Comparison of ENCODE assay signal across 31 cellular contexts in the genomic region with DNA sequence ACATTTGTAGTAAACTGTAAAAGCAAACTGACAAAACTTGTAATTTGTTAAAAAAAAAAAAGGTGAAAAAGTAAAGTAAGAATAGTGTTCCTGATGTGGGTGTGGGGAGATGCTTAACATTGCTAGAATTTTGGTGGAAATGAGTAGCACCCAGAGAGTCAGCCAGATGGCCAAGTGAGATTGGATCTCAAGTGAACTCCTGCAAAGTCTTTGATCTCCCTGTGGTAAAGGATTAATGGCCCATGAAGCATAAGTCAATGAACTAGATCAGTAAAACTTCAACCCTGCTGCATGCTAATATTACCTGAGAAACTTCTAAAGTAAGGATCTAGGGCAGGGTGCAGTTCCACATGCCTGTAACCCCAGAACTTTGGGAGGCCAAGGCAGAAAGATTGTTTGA. TPM values are rescaled to one million over a fixed set of nuclear protein-coding genes. Genes with fewer than 3 reads are reported as not detected.
DNase-seq lines count a peak whose midpoint lies in the region; ATAC-seq, FAIRE-seq and TF ChIP-seq lines count a peak whose summit lies in the region.
"Had no signal": no experiment of that assay in that cellular context is flagged by ENCODE, and none has a peak within 500 bp of the region (broad histone marks: within the 10 kb centered on the region; RNA-seq: fewer than 3 reads in every experiment).

No MANE protein-coding gene starts in this region.

- no peaks in the 10 kb centered on the region for H3K79me2 ChIP-seq in Loucy (ENCODE audit: insufficient read depth, low read length)
- H3K79me2 ChIP-seq in GM23338 (replicated peaks; ENCODE audit: insufficient read depth), result no peaks in the 10 kb centered on the region

- H2AFZ ChIP-seq in Loucy (ENCODE audit: low read length) (no peak overlapping the region), GM23338 (no peak overlapping the region)

- peak; percentile 42 for DNase-seq in G401 (ENCODE audit: low spot score)
- peak; percentile 19 for DNase-seq in astrocyte of the cerebellum (ENCODE audit: low read depth)
- DNase-seq in kidney tubule cell (ENCODE audit: low spot score), result peak; percentile 89
- no peak for DNase-seq in GM12892 (ENCODE audit: insufficient read length)
- DNase-seq in GM23338 (ENCODE audit: low spot score), result no peak
- DNase-seq: activated CD4-positive, alpha-beta memory T cell treated with anti-CD3 and anti-CD28 coated beads for 36 hours; activated CD8-positive, alpha-beta memory T cell treated with anti-CD3 and anti-CD28 coated beads, Interleukin-2, amount 50 U/mL, for 48 hours; amygdala; cortex of kidney; foreskin keratinocyte; HCEC 1CT; Karpas-422; left lung; mesenchymal stem cell; NCI-H526; SJCRH30; stimulated activated naive CD4-positive, alpha-beta T cell treated with Interleukin-2 at 50 U/mL for 16 hours; T-cell; uterus had no signal

- H4K20me1 ChIP-seq in Loucy (ENCODE audit: insufficient read depth, low read length, poor library complexity, severe bottlenecking) (no peaks in the 10 kb centered on the region), GM23338 (replicated peaks; ENCODE audit: insufficient read depth) (no peaks in the 10 kb centered on the region)

- no peaks in the 10 kb centered on the region for H3K27me3 ChIP-seq in Loucy (ENCODE audit: insufficient read depth, low read length, poor library complexity, severe bottlenecking)
- H3K27me3 ChIP-seq in GM23338 (ENCODE audit: insufficient read depth), result no peaks in the 10 kb centered on the region
- H3K27me3 ChIP-seq: esophagus muscularis mucosa, foreskin keratinocyte, left lung, neutrophil, SJCRH30, uterus had no signal

- no peaks in the 10 kb centered on the region for H3K9me2 ChIP-seq in Loucy (replicated peaks; ENCODE audit: low read depth, low read length)
- no peaks in the 10 kb centered on the region for H3K9me2 ChIP-seq in GM23338 (ENCODE audit: insufficient read depth)

- no peak for TF ChIP-seq CTCF in Loucy (conservative IDR thresholded peaks at IDR 0.05; ENCODE audit: low read length)
- no peak for TF ChIP-seq CTCF in astrocyte of the cerebellum (IDR thresholded peaks at IDR 0.05; ENCODE audit: low read depth, low read length, missing control alignments)
- no peak for TF ChIP-seq CTCF in GM23338 (conservative IDR thresholded peaks at IDR 0.05; ENCODE audit: low read depth in 2 of 2)

- H3K36me3 Mint-ChIP-seq in GM23338 (ENCODE audit: low read depth), result peaks cover 2% of the 10 kb centered on the region; the same call in 1 of the 3 replicates
- H3K36me3 Mint-ChIP-seq: activated CD4-positive, alpha-beta memory T cell treated with anti-CD3 and anti-CD28 coated beads for 36 hours; activated naive CD4-positive, alpha-beta T cell treated with anti-CD3 and anti-CD28 coated beads, Interleukin-2, amount 50 U/mL, for 24 hours; CD14-positive monocyte; T-cell had no signal

- no peak overlapping the region for H3K9ac ChIP-seq in Loucy (ENCODE audit: low read depth, low read length, poor library complexity, severe bottlenecking)

- H3K4me1 Mint-ChIP-seq in GM23338, result peaks cover 28% of the 10 kb centered on the region
- H3K4me1 Mint-ChIP-seq: activated naive CD4-positive, alpha-beta T cell treated with anti-CD3 and anti-CD28 coated beads, Interleukin-2, amount 50 U/mL, for 24 hours; T-cell had no signal

- H3K36me3 ChIP-seq in Loucy (ENCODE audit: insufficient read depth, low read length) (no peaks in the 10 kb centered on the region), GM23338 (ENCODE audit: insufficient read depth) (no peaks in the 10 kb centered on the region)
- H3K36me3 ChIP-seq: esophagus muscularis mucosa, left lung, neutrophil, prostate gland, SJCRH30, thoracic aorta, uterus had no signal

- no peaks in the 10 kb centered on the region for H3F3A ChIP-seq in Loucy (ENCODE audit: low read depth)
- H3F3A ChIP-seq in GM23338 (replicated peaks; ENCODE audit: low read depth), result no peaks in the 10 kb centered on the region

- peaks cover 3% of the 10 kb centered on the region; the same call in 1 of the 3 replicates for H3K9me3 Mint-ChIP-seq in GM23338
- H3K9me3 Mint-ChIP-seq: activated CD4-positive, alpha-beta memory T cell treated with anti-CD3 and anti-CD28 coated beads for 36 hours; activated naive CD4-positive, alpha-beta T cell treated with anti-CD3 and anti-CD28 coated beads, Interleukin-2, amount 50 U/mL, for 24 hours; activated T-helper 2 cell treated with anti-CD3 and anti-CD28 coated beads, Interferon-gamma antibody, Interleukin-2, Interleukin-4, amounts not matched to agents 10 μg/mL and 5 μg/mL and 100 μg/mL, durations not matched to agents 14 hours and 24 hours and 36 hours; T-cell had no signal

- H3K4me1 ChIP-seq in Loucy (ENCODE audit: insufficient read depth, low read length, poor library complexity, severe bottlenecking) (peaks cover 2% of the 10 kb centered on the region), GM23338 (ENCODE audit: insufficient read depth) (peaks cover 11% of the 10 kb centered on the region)
- H3K4me1 ChIP-seq: esophagus muscularis mucosa, foreskin keratinocyte, left lung, prostate gland, SJCRH30, uterus had no signal

- FAIRE-seq in GM12892 (lab: Jason Lieb, UNC), result no peak
- FAIRE-seq: GM19239 had no signal

- H3K27ac ChIP-seq in GM23338 (ENCODE audit: low read depth), result no peak overlapping the region
- H3K27ac ChIP-seq: esophagus muscularis mucosa, foreskin keratinocyte, left lung, neutrophil, prostate gland, SJCRH30, thoracic aorta, uterus had no signal

- H3K27me3 Mint-ChIP-seq in GM23338 (ENCODE audit: insufficient read depth, low read depth, poor library complexity), result peaks cover 20% of the 10 kb centered on the region
- H3K27me3 Mint-ChIP-seq: activated CD4-positive, alpha-beta memory T cell treated with anti-CD3 and anti-CD28 coated beads for 36 hours; activated naive CD4-positive, alpha-beta T cell treated with anti-CD3 and anti-CD28 coated beads, Interleukin-2, amount 50 U/mL, for 24 hours had no signal

- ATAC-seq in HG02642 (IDR thresholded peaks at IDR 0.05; ENCODE audit: poor library complexity, unreplicated experiment) (no peak), GM23338 (no peak), GM18519 (IDR thresholded peaks at IDR 0.05; ENCODE audit: low FRiP score, unreplicated experiment) (no peak)
- ATAC-seq: activated CD4-positive, CD25-positive, alpha-beta regulatory T cell treated with anti-CD3 and anti-CD28 coated beads, Interleukin-2, amount 50 U/mL, for 24 hours; foreskin keratinocyte; left lung; T-cell had no signal

- in situ Hi-C loops in G401 (cut with HindIII; ENCODE audit: low sequenced_read_pairs), result no loop called here
- in situ Hi-C loops in astrocyte of the cerebellum (cut with HindIII; ENCODE audit: low sequenced_read_pairs), result no loop called here

- H3K4me3 Mint-ChIP-seq in GM23338, result no peak overlapping the region
- H3K4me3 Mint-ChIP-seq: activated CD4-positive, alpha-beta memory T cell treated with anti-CD3 and anti-CD28 coated beads for 36 hours; activated naive CD4-positive, alpha-beta T cell treated with anti-CD3 and anti-CD28 coated beads, Interleukin-2, amount 50 U/mL, for 24 hours; CD14-positive monocyte; T-cell had no signal

- no peak for TF ChIP-seq POLR2A in GM12892 (IDR thresholded peaks at IDR 0.05; ENCODE audit: low read depth, low read length)

- H3K9me3 ChIP-seq in Loucy (ENCODE audit: insufficient read depth, low read depth, low read length), result no peaks in the 10 kb centered on the region
- H3K9me3 ChIP-seq: esophagus muscularis mucosa, left lung, neutrophil, prostate gland, SJCRH30, thoracic aorta, uterus had no signal

- H3K4me2 ChIP-seq in Loucy (ENCODE audit: low read depth, low read length, poor library complexity, severe bottlenecking) (peak overlapping the region; percentile 36), GM23338 (no peak overlapping the region)

- no peak overlapping the region for H3K27ac Mint-ChIP-seq in GM23338
- H3K27ac Mint-ChIP-seq: activated CD4-positive, alpha-beta memory T cell treated with anti-CD3 and anti-CD28 coated beads for 36 hours; activated naive CD4-positive, alpha-beta T cell treated with anti-CD3 and anti-CD28 coated beads, Interleukin-2, amount 50 U/mL, for 24 hours; activated T-helper 2 cell treated with anti-CD3 and anti-CD28 coated beads, Interferon-gamma antibody, Interleukin-2, Interleukin-4, amounts not matched to agents 10 μg/mL and 5 μg/mL and 100 μg/mL, durations not matched to agents 14 hours and 24 hours and 36 hours; CD14-positive monocyte; T-cell had no signal

- H3K4me3 ChIP-seq in Loucy (ENCODE audit: low read length, poor library complexity, severe bottlenecking) (no peak overlapping the region), astrocyte of the cerebellum (ENCODE audit: low read depth, low read length) (no peak overlapping the region), GM23338 (no peak overlapping the region)
- H3K4me3 ChIP-seq: esophagus muscularis mucosa, left lung, prostate gland, SJCRH30, thoracic aorta, uterus had no signal

RNA-seq across cellular contexts. Expression of gene FAM169A, which starts 19.0 kb away (rescaled TPM):
- 247 and 301 TPM in 2 replicates for total RNA-seq in G401 (2014; rRNA removed; shearing (Covaris generic))
- 0.74 TPM for polyA plus RNA-seq in GM12892 (2012; ENCODE audit: missing spikeins)
- total RNA-seq in GM23338 (2014; rRNA removed; shearing (Covaris generic)), result 78.7 and 97.7 TPM in 2 replicates
- polyA plus RNA-seq in GM23338 (2016; fragmentation: Nextera tagmentation; extraction: Ambion mirVana), result 12.2 and 16.9 TPM in 2 replicates
- polyA plus RNA-seq: CD14-positive monocyte had no signal

Comparison
In these comparisons a context has a peak if more than half of its experiments do, and no peak if none do; other contexts are left out.
1. DNase-seq: peak in G401 (single experiment), astrocyte of the cerebellum (single experiment) and kidney tubule cell (single experiment); none in GM12892 (single experiment) and GM23338 (single experiment).